8 cellular contexts compared by ENCODE assay signal in the genomic region with DNA sequence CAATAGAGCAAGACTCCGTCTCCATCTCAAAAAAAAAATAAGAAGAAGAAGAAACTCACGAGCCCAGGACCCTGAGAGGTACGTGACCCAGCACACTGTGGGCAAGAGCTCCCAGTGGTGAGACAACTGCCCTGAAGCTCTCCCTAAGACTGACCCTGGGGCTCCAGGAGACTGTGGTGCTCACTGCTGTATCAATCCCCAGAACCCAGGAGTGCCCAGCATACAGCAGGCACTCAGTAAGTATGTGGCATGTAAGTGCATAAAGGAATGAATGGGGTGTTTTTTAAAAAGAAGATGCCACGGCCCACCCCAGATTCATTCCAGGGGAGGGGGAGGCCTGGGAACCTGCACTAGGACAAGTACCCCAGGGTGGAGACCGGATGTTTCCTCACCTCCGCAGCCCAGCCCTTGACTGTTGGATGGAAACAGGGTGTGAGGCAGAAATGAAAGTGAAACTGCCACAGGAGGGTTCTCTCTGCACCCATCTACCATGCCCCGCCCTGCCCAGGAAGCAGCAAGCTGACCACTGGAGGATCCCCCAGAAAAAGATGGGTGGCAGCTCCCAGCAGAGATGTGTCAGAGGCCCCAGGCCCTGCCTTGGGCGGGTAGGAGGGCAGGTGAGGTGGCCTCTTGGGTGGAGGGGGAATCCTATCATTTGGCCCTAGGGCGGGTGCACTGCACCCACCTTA. TPM values are rescaled to one million over a fixed set of nuclear protein-coding genes. Genes with fewer than 3 reads are reported as not detected.
DNase-seq lines count a peak whose midpoint lies in the region; ATAC-seq lines count a peak whose summit lies in the region.

No MANE protein-coding gene starts in this region.

- H3K36me3 Mint-ChIP-seq in activated CD4-positive, alpha-beta T cell treated with anti-CD3 and anti-CD28 coated beads, Interleukin-2, amount 10 ng/mL, durations not matched to agents 7 days and 5 days (ENCODE audit: low read depth), result peaks cover 4% of the 10 kb centered on the region
- H3K36me3 Mint-ChIP-seq in stimulated activated memory B cell treated with anti-CD40 and anti-IgM and Interleukin-4, amounts not matched to agents 10 μg/mL and 1 μg/mL and 100 μg/mL, for 72 hours, result no peaks in the 10 kb centered on the region

- H3K27me3 Mint-ChIP-seq in activated CD4-positive, alpha-beta T cell treated with anti-CD3 and anti-CD28 coated beads, Interleukin-2, amount 10 ng/mL, durations not matched to agents 7 days and 5 days, result no peaks in the 10 kb centered on the region
- no peaks in the 10 kb centered on the region for H3K27me3 Mint-ChIP-seq in stimulated activated memory B cell treated with anti-CD40 and anti-IgM and Interleukin-4, amounts not matched to agents 10 μg/mL and 1 μg/mL and 100 μg/mL, for 72 hours

- CTCF ChIA-PET in activated CD4-positive, alpha-beta T cell treated with anti-CD3 and anti-CD28 coated beads, Interleukin-2, amount 10 ng/mL, durations not matched to agents 7 days and 5 days (lab: Charles Lee), result interaction anchor here (0.6 to 7.8 kb wide), 3 partner anchors 12 to 130 kb away, joined by 3 to 68 read pairs (median 12); a partner anchor contains a TSS

- POLR2A ChIA-PET in activated CD4-positive, alpha-beta T cell treated with anti-CD3 and anti-CD28 coated beads, Interleukin-2, amount 10 ng/mL, durations not matched to agents 7 days and 5 days (lab: Charles Lee), result no interaction called here

- H3K27ac Mint-ChIP-seq in activated CD4-positive, alpha-beta T cell treated with anti-CD3 and anti-CD28 coated beads, Interleukin-2, amount 10 ng/mL, durations not matched to agents 7 days and 5 days, result peak overlapping the region; percentile 98
- peak overlapping the region; percentile 71 for H3K27ac Mint-ChIP-seq in stimulated activated memory B cell treated with anti-CD40 and anti-IgM and Interleukin-4, amounts not matched to agents 10 μg/mL and 1 μg/mL and 100 μg/mL, for 72 hours

- H3K4me1 Mint-ChIP-seq in activated CD4-positive, alpha-beta T cell treated with anti-CD3 and anti-CD28 coated beads, Interleukin-2, amount 10 ng/mL, durations not matched to agents 7 days and 5 days, result peaks cover 63% of the 10 kb centered on the region
- H3K4me1 Mint-ChIP-seq in stimulated activated memory B cell treated with anti-CD40 and anti-IgM and Interleukin-4, amounts not matched to agents 10 μg/mL and 1 μg/mL and 100 μg/mL, for 72 hours, result peaks cover 78% of the 10 kb centered on the region

- H3K4me3 Mint-ChIP-seq in activated CD4-positive, alpha-beta T cell treated with anti-CD3 and anti-CD28 coated beads, Interleukin-2, amount 10 ng/mL, durations not matched to agents 7 days and 5 days, result peak overlapping the region; percentile 71
- H3K4me3 Mint-ChIP-seq in stimulated activated memory B cell treated with anti-CD40 and anti-IgM and Interleukin-4, amounts not matched to agents 10 μg/mL and 1 μg/mL and 100 μg/mL, for 72 hours, result peak overlapping the region; percentile 74

- no peaks in the 10 kb centered on the region for H3K9me3 Mint-ChIP-seq in activated CD4-positive, alpha-beta T cell treated with anti-CD3 and anti-CD28 coated beads, Interleukin-2, amount 10 ng/mL, durations not matched to agents 7 days and 5 days
- no peaks in the 10 kb centered on the region for H3K9me3 Mint-ChIP-seq in stimulated activated memory B cell treated with anti-CD40 and anti-IgM and Interleukin-4, amounts not matched to agents 10 μg/mL and 1 μg/mL and 100 μg/mL, for 72 hours

- DNase-seq in EL, result peak; percentile 55
- DNase-seq in HT-29 (ENCODE audit: low spot score), result peak; percentile 29
- peak; percentile 90 for DNase-seq in activated CD4-positive, alpha-beta T cell treated with anti-CD3 and anti-CD28 coated beads, Interleukin-2, amount 10 ng/mL, durations not matched to agents 7 days and 5 days
- DNase-seq in germinal center (ENCODE audit: low spot score), result peak; percentile 65
- DNase-seq in NCI-H748 treated with DMSO at 0.1 percent for 48 hours (lab: John Stamatoyannopoulos, UW), result no peak
- no peak for DNase-seq in NCI-H1694 (lab: John Stamatoyannopoulos, UW)

- peak; percentile 93 for ATAC-seq in GM21423 (IDR thresholded peaks at IDR 0.05; ENCODE audit: unreplicated experiment)
- peak; percentile 90 for ATAC-seq in stimulated activated memory B cell treated with anti-CD40 and anti-IgM and Interleukin-4, amounts not matched to agents 10 μg/mL and 1 μg/mL and 100 μg/mL, for 72 hours

RNA-seq across cellular contexts. Expression of a gene that starts 12.2 kb away (rescaled TPM):
- 80.3 and 92.0 TPM in 2 replicates for total RNA-seq in HT-29 (2014; rRNA removed; shearing (Covaris generic))
- total RNA-seq in activated CD4-positive, alpha-beta T cell treated with anti-CD3 and anti-CD28 coated beads, Interleukin-2, amount 10 ng/mL, durations not matched to agents 7 days and 5 days, result 10 to 100 TPM; 63.7 to 71.0 TPM

Comparison
In these comparisons a context has a peak if more than half of its experiments do, and no peak if none do; other contexts are left out.
1. DNase-seq: peak in EL (single experiment), HT-29 (single experiment), activated CD4-positive, alpha-beta T cell treated with anti-CD3 and anti-CD28 coated beads, Interleukin-2, amount 10 ng/mL, durations not matched to agents 7 days and 5 days (single experiment) and germinal center (single experiment); none in NCI-H748 treated with DMSO at 0.1 percent for 48 hours (single experiment) and NCI-H1694 (single experiment).